ENCODE assay signal across 28 cellular contexts in genomic region chr5:167315762-167316161, GRCh38.
"Had no signal": no experiment of that assay in that cellular context is flagged by ENCODE, and none has a peak within 500 bp of the region (broad histone marks: within the 10 kb centered on the region; RNA-seq: fewer than 3 reads in every experiment).

No MANE protein-coding gene starts in this region.

- H3K9ac ChIP-seq: neural progenitor cell, parathyroid adenoma had no signal

- DNase-seq: natural killer cell; occipital lobe; ovary; posterior cingulate gyrus; psoas muscle; right cardiac atrium; spleen; stimulated activated CD4-positive, alpha-beta T cell treated with anti-CD3 and anti-CD28 coated beads, Interleukin-12 subunit alpha, Interleukin-12 subunit beta, amount 100 ng/mL, for 4 hours; stimulated activated CD4-positive, alpha-beta T cell treated with anti-CD3 and anti-CD28 coated beads, Interleukin-1b, Interleukin-23, amount 100 ng/mL, for 48 hours; stimulated activated CD4-positive, alpha-beta T cell treated with anti-CD3 and anti-CD28 coated beads, Interleukin-4, amount 100 ng/mL, for 1 hour; stimulated activated CD4-positive, alpha-beta T cell treated with anti-CD3 and anti-CD28 coated beads, Interleukin-4, amount 100 ng/mL, for 4 hours; stimulated activated CD8-positive, alpha-beta memory T cell treated with anti-CD3 and anti-CD28 coated beads, Interleukin-4, amount 100 ng/mL, for 48 hours; stimulated activated naive CD4-positive, alpha-beta T cell; stimulated activated naive CD8-positive, alpha-beta T cell treated with anti-CD3 and anti-CD28 coated beads, Interleukin-15, amount 100 ng/mL, for 72 hours; stimulated activated naive CD8-positive, alpha-beta T cell treated with anti-CD3 and anti-CD28 coated beads, Interleukin-15, Interleukin-2, amounts not matched to agents 100 U/mL and 50 U/mL, for 24 hours; substantia nigra; testis; tibial artery; transverse colon; upper lobe of right lung; uterus had no signal

- H3K79me2 ChIP-seq: parathyroid adenoma had no signal

- H3K4me3 ChIP-seq: neural progenitor cell, ovary, psoas muscle, skin epidermis, smooth muscle cell, spleen, suprapubic skin, testis, tibial artery, transverse colon, upper lobe of right lung, uterus had no signal

- H3K27ac ChIP-seq: neural progenitor cell, ovary, parathyroid adenoma, psoas muscle, skin epidermis, spleen, suprapubic skin, testis, tibial artery, transverse colon, upper lobe of right lung, uterus had no signal

- H3K4me1 ChIP-seq: parathyroid adenoma, psoas muscle, spleen, suprapubic skin, testis, tibial artery, transverse colon, upper lobe of right lung, uterus had no signal

- H3K36me3 ChIP-seq: neural progenitor cell, ovary, spleen, suprapubic skin, tibial artery, transverse colon, upper lobe of right lung, uterus had no signal

- H3K4me2 ChIP-seq: neural progenitor cell, smooth muscle cell had no signal

- H3K9me3 ChIP-seq: ovary, psoas muscle, spleen, suprapubic skin, testis, tibial artery, transverse colon, upper lobe of right lung, uterus had no signal

- ATAC-seq: natural killer cell; psoas muscle; right cardiac atrium; sciatic nerve; stimulated activated memory B cell treated with anti-CD40 and anti-IgM and Interleukin-4, amounts not matched to agents 10 μg/mL and 1 μg/mL and 100 μg/mL, for 72 hours; stimulated activated naive CD8-positive, alpha-beta T cell treated with anti-CD3 and anti-CD28 coated beads, Interleukin-15, amount 100 ng/mL, for 72 hours; stimulated activated naive CD8-positive, alpha-beta T cell treated with anti-CD3 and anti-CD28 coated beads, Interleukin-15, Interleukin-2, amounts not matched to agents 100 U/mL and 50 U/mL, for 24 hours; upper lobe of right lung had no signal

- H3K27me3 ChIP-seq: neural progenitor cell, ovary, spleen, suprapubic skin, testis, tibial artery, transverse colon, upper lobe of right lung, uterus had no signal
